ENCODE assay signal across 15 cellular contexts in the genomic region with DNA sequence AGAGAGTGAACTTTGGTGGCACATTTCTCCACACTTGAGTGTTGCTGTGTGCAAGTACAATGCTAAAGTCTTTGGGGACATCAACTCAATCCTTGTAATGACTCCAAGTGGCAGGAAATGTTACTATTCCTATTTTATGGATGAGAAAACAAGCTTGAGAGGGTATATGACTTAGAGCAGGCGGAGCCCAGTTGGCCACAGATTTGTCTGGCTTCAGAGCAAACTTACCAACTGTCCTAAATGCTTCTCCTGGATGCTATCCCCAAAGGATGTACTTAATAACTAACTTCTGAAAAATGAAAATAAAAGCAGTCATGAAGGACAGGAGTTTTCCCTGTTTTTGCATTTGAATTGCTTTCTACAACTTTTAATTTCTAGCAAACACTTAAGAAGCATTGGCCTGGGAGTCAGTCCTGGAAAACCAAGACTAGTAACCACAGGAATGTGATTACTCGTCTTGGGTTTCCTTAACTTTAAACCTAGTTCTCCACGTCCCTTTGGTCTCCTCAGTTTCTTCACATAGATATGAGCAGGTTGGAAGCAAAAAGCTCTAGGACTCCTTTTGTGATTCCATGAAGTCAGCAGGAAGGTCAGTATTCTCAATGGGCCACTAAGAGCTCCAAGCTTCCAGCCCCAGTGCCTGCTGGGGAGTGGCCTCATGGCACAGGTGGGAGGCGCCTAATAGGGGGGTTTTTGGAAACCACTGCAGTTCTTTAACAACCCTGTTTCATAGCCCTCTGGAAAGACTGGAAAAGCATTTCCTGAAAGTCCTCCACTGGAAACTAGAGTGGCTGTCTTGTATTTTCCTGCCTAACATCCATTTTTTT.
DNase-seq lines count a peak whose midpoint lies in the region; ATAC-seq and TF ChIP-seq lines count a peak whose summit lies in the region.
"Had no signal": no experiment of that assay in that cellular context is flagged by ENCODE, and none has a peak within 500 bp of the region (broad histone marks: within the 10 kb centered on the region; RNA-seq: fewer than 3 reads in every experiment).

No MANE protein-coding gene starts in this region.

- H3K27me3 ChIP-seq in BJ (ENCODE audit: control insufficient read depth, insufficient read depth, low read length) (no peaks in the 10 kb centered on the region), mammary epithelial cell (ENCODE audit: insufficient read depth, low read length) (no peaks in the 10 kb centered on the region), right lobe of liver (no peaks in the 10 kb centered on the region)
- H3K27me3 ChIP-seq: ascending aorta; BLaER1 treated with 17β-estradiol and CSF1 and Interleukin-3, amounts not matched to agents 10 nM and 100 nM; tibial artery had no signal

- TF ChIP-seq POLR2A in right lobe of liver (IDR thresholded peaks at IDR 0.05) = no peak

- intact Hi-C loops in mammary epithelial cell (cut with micrococcal nuclease) = no loop called here
- intact Hi-C loops in right lobe of liver (cut with DNase I) = no loop called here

- no TSS peak for BruUV-seq in mammary epithelial cell (replicated peaks; lab: Mats Ljungman, UMichigan)

- H3K9me3 ChIP-seq in mammary epithelial cell (replicated peaks; ENCODE audit: insufficient read depth, low read length) (no peaks in the 10 kb centered on the region), right lobe of liver (no peaks in the 10 kb centered on the region)
- H3K9me3 ChIP-seq: ascending aorta, mucosa of descending colon, tibial artery had no signal

- ATAC-seq in right lobe of liver (no peak), GM21526 (IDR thresholded peaks at IDR 0.05; ENCODE audit: low FRiP score, unreplicated experiment) (no peak), GM19452 (IDR thresholded peaks at IDR 0.05; ENCODE audit: unreplicated experiment) (no peak), HG03460 (IDR thresholded peaks at IDR 0.05; ENCODE audit: unreplicated experiment) (no peak)
- ATAC-seq: mucosa of descending colon had no signal

- H3K36me3 ChIP-seq in BJ (ENCODE audit: control insufficient read depth, insufficient read depth, low read length) (no peaks in the 10 kb centered on the region), mammary epithelial cell (ENCODE audit: insufficient read depth, low read length) (no peaks in the 10 kb centered on the region), right lobe of liver (no peaks in the 10 kb centered on the region)
- H3K36me3 ChIP-seq: ascending aorta, tibial artery had no signal

- H3K79me2 ChIP-seq in mammary epithelial cell (ENCODE audit: insufficient read depth, low read length) = no peaks in the 10 kb centered on the region

- H3K4me3 ChIP-seq in BJ (ENCODE audit: low read depth, low read length) (no peak overlapping the region), mammary epithelial cell (replicated peaks in 1 of 3; ENCODE audit: insufficient read depth in 1 of 3, low read depth in 2 of 3, low read length in 3 of 3) (no peak overlapping the region), right lobe of liver (no peak overlapping the region)
- H3K4me3 ChIP-seq: ascending aorta; BLaER1 treated with 17β-estradiol and CSF1 and Interleukin-3, amounts not matched to agents 10 nM and 100 nM; mucosa of descending colon; tibial artery had no signal

- H3K27ac ChIP-seq in mammary epithelial cell (ENCODE audit: insufficient read depth, low read depth, low read length) (no peak overlapping the region), right lobe of liver (no peak overlapping the region)
- H3K27ac ChIP-seq: ascending aorta; BLaER1 treated with 17β-estradiol and CSF1 and Interleukin-3, amounts not matched to agents 10 nM and 100 nM; tibial artery had no signal

- no peak for TF ChIP-seq CTCF in BJ (IDR thresholded peaks at IDR 0.05; ENCODE audit: insufficient read depth, low read depth, low read length)
- no peak for TF ChIP-seq CTCF in mammary epithelial cell (conservative IDR thresholded peaks at IDR 0.05 in 1 of 2, IDR thresholded peaks at IDR 0.05 in 1 of 2; ENCODE audit: extremely low read depth in 1 of 2, insufficient read depth in 1 of 2, low read depth in 1 of 2, low read length in 2 of 2)
- TF ChIP-seq CTCF in right lobe of liver (IDR thresholded peaks at IDR 0.05) = no peak

- peaks cover 3% of the 10 kb centered on the region for H3K4me1 ChIP-seq in mammary epithelial cell (ENCODE audit: insufficient read depth, low read length)
- H3K4me1 ChIP-seq in right lobe of liver = no peaks in the 10 kb centered on the region
- H3K4me1 ChIP-seq: ascending aorta, tibial artery had no signal

- WGBS in mammary epithelial cell (ENCODE audit: low coverage, missing lambda C conversion rate) = 67% methylated on average over 3 of the region's 4 CpGs
- 69% methylated on average over 3 of the region's 4 CpGs for WGBS in right lobe of liver (ENCODE audit: insufficient coverage, low coverage, low lambda C conversion rate, missing lambda C conversion rate)

- no peaks in the 10 kb centered on the region for H4K20me1 ChIP-seq in mammary epithelial cell (ENCODE audit: insufficient read depth, low read length)
- H4K20me1 ChIP-seq: BLaER1 treated with 17β-estradiol and CSF1 and Interleukin-3, amounts not matched to agents 10 nM and 100 nM had no signal

- no peak overlapping the region for H2AFZ ChIP-seq in mammary epithelial cell (ENCODE audit: low read depth, low read length)

- DNase-seq in BJ (ENCODE audit: low read depth) = peak; percentile 2
- peak; percentile 16 for DNase-seq in HT-29 (ENCODE audit: low spot score)
- DNase-seq in mammary epithelial cell = peak; percentile 23
- DNase-seq in kidney glomerular epithelial cell (lab: John Stamatoyannopoulos, UW) = peak; percentile 75
- DNase-seq in right lobe of liver = no peak
- DNase-seq: activated CD4-positive, alpha-beta T cell treated with anti-CD3 and anti-CD28 coated beads, Interleukin-2, amount 50 U/mL, for 4 hours; mucosa of descending colon; NCI-H2081; T-helper 9 cell; tibial artery had no signal

- POLR2A ChIA-PET in BJ (lab: Charles Lee) = no interaction called here

- no peak overlapping the region for H3K4me2 ChIP-seq in mammary epithelial cell (ENCODE audit: insufficient read depth, low read depth, low read length)
- H3K4me2 ChIP-seq: BLaER1 treated with 17β-estradiol and CSF1 and Interleukin-3, amounts not matched to agents 10 nM and 100 nM had no signal

- CTCF ChIA-PET in BJ (lab: Yijun Ruan, JAX) (interaction anchor here (0.6 kb wide), 1 partner anchor 378 kb away, joined by 4 read pairs; no protein-coding TSS in a partner anchor), mammary epithelial cell (lab: Charles Lee; ENCODE audit: low non-redundant PET) (interaction anchor here (0.7 kb wide), 1 partner anchor 79 kb away, joined by 3 read pairs; no protein-coding TSS in a partner anchor)

- dilution Hi-C loops in mammary epithelial cell (cut with HindIII; ENCODE audit: low sequenced_read_pairs) = no loop called here

- in situ Hi-C loops in mammary epithelial cell (cut with MboI; ENCODE audit: low sequenced_read_pairs in 2 of 2) = no loop called here

- H3K9ac ChIP-seq in mammary epithelial cell (ENCODE audit: insufficient read depth, low read length) = no peak overlapping the region
- H3K9ac ChIP-seq: BLaER1 treated with 17β-estradiol and CSF1 and Interleukin-3, amounts not matched to agents 10 nM and 100 nM had no signal

Comparison
In these comparisons a context has a peak if more than half of its experiments do, and no peak if none do; other contexts are left out.
1. DNase-seq: peak in BJ (single experiment), HT-29 (single experiment), mammary epithelial cell (single experiment) and kidney glomerular epithelial cell (single experiment); none in right lobe of liver (0 of 3).